ENCODE assay signal across 13 cellular contexts in the genomic region with DNA sequence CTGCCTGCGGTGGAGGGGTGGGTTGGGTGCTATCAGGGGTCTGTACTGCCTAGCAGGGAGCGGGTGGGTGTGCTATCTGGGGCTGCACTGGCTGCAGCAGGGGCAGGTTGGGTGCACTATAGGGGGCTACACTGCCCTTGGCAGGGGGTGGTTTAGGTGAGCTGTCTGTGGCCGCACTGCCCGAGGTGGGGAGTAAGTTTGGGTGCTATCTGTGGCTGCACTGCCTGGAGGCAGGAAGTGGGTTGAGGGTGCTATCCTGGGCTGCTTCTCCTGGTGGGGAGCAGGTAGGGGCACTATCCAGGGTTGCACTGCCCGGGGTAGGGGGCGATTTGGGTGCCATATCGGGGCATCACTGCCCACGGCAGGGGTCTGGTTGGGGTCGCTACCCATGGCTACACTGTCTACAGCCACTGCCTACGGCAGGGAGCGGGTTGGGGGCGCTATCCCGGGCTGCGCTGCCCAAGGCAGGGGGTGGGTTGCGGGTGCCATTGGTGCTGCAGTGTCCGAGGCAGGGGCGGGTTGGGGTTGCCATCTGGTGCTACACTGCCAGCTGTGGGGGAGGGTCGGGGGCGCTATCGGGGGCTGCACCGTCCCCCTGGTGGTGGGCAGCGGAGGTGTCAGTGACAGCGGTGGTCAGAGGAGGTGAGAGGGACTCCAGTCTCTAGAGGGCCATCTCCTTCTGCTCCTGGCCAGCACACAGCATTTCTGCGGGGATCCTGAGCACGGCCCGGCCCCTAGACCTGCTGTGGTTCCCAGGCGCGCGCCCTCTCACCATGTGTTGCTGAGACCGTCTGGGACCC. TPM values are rescaled to one million over a fixed set of nuclear protein-coding genes. Genes with fewer than 3 reads are reported as not detected.
DNase-seq lines count a peak whose midpoint lies in the region; ATAC-seq, FAIRE-seq and TF ChIP-seq lines count a peak whose summit lies in the region.
"Had no signal": no experiment of that assay in that cellular context is flagged by ENCODE, and none has a peak within 500 bp of the region (broad histone marks: within the 10 kb centered on the region; RNA-seq: fewer than 3 reads in every experiment).

No MANE protein-coding gene starts in this region.

- CTCF ChIA-PET in activated CD4-positive, alpha-beta memory T cell treated with anti-CD3 and anti-CD28 coated beads, Interleukin-2, amount 10 ng/mL, durations not matched to agents 7 days and 5 days (lab: Charles Lee): no interaction called here
- CTCF ChIA-PET in activated CD4-positive, alpha-beta memory T cell treated with anti-CD3 and anti-CD28 coated beads for 36 hours (lab: Charles Lee): no interaction called here
- CTCF ChIA-PET in H1 (lab: Charles Lee; ENCODE audit: partially characterized antibody): interaction anchor here (0.7 to 3.8 kb wide), 11 partner anchors 12 to 173 kb away, joined by 3 to 22 read pairs (median 6); no protein-coding TSS in a partner anchor

- H3K23me2 ChIP-seq in H1 (ENCODE audit: low read depth, low read length): peaks cover 20% of the 10 kb centered on the region

- no peak overlapping the region for H4K8ac ChIP-seq in H1 (ENCODE audit: extremely low read depth, insufficient read depth, low read length)

- no peak for TF ChIP-seq EP300 in H1 (IDR thresholded peaks at IDR 0.05; ENCODE audit: borderline replicate concordance in 1 of 2, low read depth in 2 of 2, low read length in 2 of 2)

- no peak overlapping the region for H3K18ac ChIP-seq in H1 (ENCODE audit: extremely low read depth, low read length)

- peaks cover 0 to 4% of the 10 kb centered on the region in 2 experiments for H4K20me1 ChIP-seq in H1 (replicated peaks in 1 of 2; ENCODE audit: control insufficient read depth in 1 of 2, insufficient read depth in 2 of 2, low read length in 2 of 2)

- peak in 1 of 2 experiments; percentile 33; a peak in 1 of 4 replicates for TF ChIP-seq RAD21 in H1 (IDR thresholded peaks at IDR 0.05 in 1 of 2, conservative IDR thresholded peaks at IDR 0.05 in 1 of 2; ENCODE audit: low read depth in 2 of 2, low read length in 2 of 2)

- no peak overlapping the region for H3K14ac ChIP-seq in H1 (ENCODE audit: insufficient read length)

- no peaks in the 10 kb centered on the region for H3K79me2 ChIP-seq in H1 (ENCODE audit: control insufficient read depth in 1 of 2, insufficient read depth in 2 of 2, low read length in 2 of 2)

- H3K4me1 Mint-ChIP-seq in activated CD4-positive, alpha-beta memory T cell treated with anti-CD3 and anti-CD28 coated beads, Interleukin-2, amount 10 ng/mL, durations not matched to agents 7 days and 5 days: peaks cover 61% of the 10 kb centered on the region
- peaks cover 42% of the 10 kb centered on the region for H3K4me1 Mint-ChIP-seq in activated CD4-positive, alpha-beta memory T cell treated with anti-CD3 and anti-CD28 coated beads for 36 hours (ENCODE audit: low read depth)
- H3K4me1 Mint-ChIP-seq in progenitor cell of endocrine pancreas (ENCODE audit: low read depth): peaks cover 10% of the 10 kb centered on the region

- 77% methylated on average over 25 of the region's 30 CpGs; no CpG with 5 or more reads in 1 of the 2 experiments for WGBS in H1 (ENCODE audit: extremely low coverage in 1 of 2, insufficient coverage in 1 of 2, insufficient read length in 1 of 2, insufficient replicate concordance in 2 of 2, low coverage in 1 of 2, low lambda C conversion rate in 2 of 2, missing lambda C conversion rate in 1 of 2), 2 experiments

- TF ChIP-seq POLR2A in H1 (IDR thresholded peaks at IDR 0.05; ENCODE audit: control extremely low read depth in 1 of 2, low read depth in 2 of 2, low read length in 2 of 2): no peak

- no peaks in the 10 kb centered on the region for H3K9me3 ChIP-seq in H1 (ENCODE audit: insufficient read depth in 2 of 2, low read depth in 1 of 2, low read length in 1 of 2)
- H3K9me3 ChIP-seq: breast epithelium had no signal

- peaks cover 0 to 29% (median 15%) of the 10 kb centered on the region in 4 experiments; a peak in 5 of 7 replicates for H3K4me1 ChIP-seq in H1 (replicated peaks in 1 of 4; ENCODE audit: control insufficient read depth in 3 of 4, insufficient read depth in 4 of 4, low read length in 3 of 4)

- H2BK12ac ChIP-seq in H1 (ENCODE audit: low read depth, low read length): 0 out of 2 replicates have a peak overlapping the region, but pooled peaks have one; percentile 39

- POLR2A ChIA-PET in activated CD4-positive, alpha-beta memory T cell treated with anti-CD3 and anti-CD28 coated beads, Interleukin-2, amount 10 ng/mL, durations not matched to agents 7 days and 5 days (lab: Charles Lee): no interaction called here
- POLR2A ChIA-PET in activated CD4-positive, alpha-beta memory T cell treated with anti-CD3 and anti-CD28 coated beads for 36 hours (lab: Charles Lee): no interaction called here
- POLR2A ChIA-PET in H1 (lab: Charles Lee; ENCODE audit: partially characterized antibody): no interaction called here

- no peak overlapping the region for H3K4ac ChIP-seq in H1 (replicated peaks; ENCODE audit: insufficient read length, low read depth, low read length)

- H3K36me3 Mint-ChIP-seq in activated CD4-positive, alpha-beta memory T cell treated with anti-CD3 and anti-CD28 coated beads, Interleukin-2, amount 10 ng/mL, durations not matched to agents 7 days and 5 days (ENCODE audit: low read depth): no peaks in the 10 kb centered on the region
- no peaks in the 10 kb centered on the region for H3K36me3 Mint-ChIP-seq in activated CD4-positive, alpha-beta memory T cell treated with anti-CD3 and anti-CD28 coated beads for 36 hours
- no peaks in the 10 kb centered on the region for H3K36me3 Mint-ChIP-seq in progenitor cell of endocrine pancreas (ENCODE audit: insufficient read depth)

- no peak overlapping the region; a peak in 1 of 4 replicates for H3K4me2 ChIP-seq in H1 (ENCODE audit: insufficient read depth in 1 of 2, low read depth in 2 of 2, low read length in 2 of 2)

- H2BK15ac ChIP-seq in H1 (ENCODE audit: low read length): no peak overlapping the region

- H3K27ac Mint-ChIP-seq in activated CD4-positive, alpha-beta memory T cell treated with anti-CD3 and anti-CD28 coated beads, Interleukin-2, amount 10 ng/mL, durations not matched to agents 7 days and 5 days: peak overlapping the region; percentile 26
- no peak overlapping the region for H3K27ac Mint-ChIP-seq in activated CD4-positive, alpha-beta memory T cell treated with anti-CD3 and anti-CD28 coated beads for 36 hours
- no peak overlapping the region for H3K27ac Mint-ChIP-seq in progenitor cell of endocrine pancreas

- peak; percentile 37 for DNase-seq in activated CD4-positive, alpha-beta memory T cell treated with anti-CD3 and anti-CD28 coated beads, Interleukin-2, amount 10 ng/mL, durations not matched to agents 7 days and 5 days
- no peak for DNase-seq in activated CD4-positive, alpha-beta memory T cell treated with anti-CD3 and anti-CD28 coated beads for 36 hours
- DNase-seq in LNCaP clone FGC (ENCODE audit: low read depth) (no peak), H1 (ENCODE audit: low read depth in 1 of 2, low spot score in 2 of 2) (peak in 1 of 2 experiments; percentile 76), progenitor cell of endocrine pancreas (ENCODE audit: low spot score, unreplicated experiment) (no peak), kidney tubule cell (ENCODE audit: low spot score) (no peak)
- DNase-seq: GOT3, kidney, NCI-H1436 had no signal

- peaks cover 19 to 47% (median 41%) of the 10 kb centered on the region in 4 experiments for H3K27me3 ChIP-seq in H1 (replicated peaks in 1 of 4; ENCODE audit: control insufficient read depth in 3 of 4, extremely low read depth in 1 of 4, insufficient read depth in 3 of 4, low read length in 3 of 4)

- TF ChIP-seq CTCF in LNCaP clone FGC (IDR thresholded peaks at IDR 0.05; ENCODE audit: control insufficient read depth, extremely low read depth, insufficient read depth): no peak
- TF ChIP-seq CTCF in H1 (IDR thresholded peaks at IDR 0.05; ENCODE audit: control extremely low read depth in 1 of 3, insufficient read depth in 1 of 3, low read depth in 1 of 3, low read length in 3 of 3): peak; percentile 70 to 80 (median 77)
- TF ChIP-seq CTCF in progenitor cell of endocrine pancreas (IDR thresholded peaks at IDR 0.05; ENCODE audit: unreplicated experiment): no peak

- H3K4me3 ChIP-seq in LNCaP clone FGC (ENCODE audit: low read depth, low read length): peak overlapping the region; percentile 68
- no peak overlapping the region for H3K4me3 ChIP-seq in H1 (ENCODE audit: extremely low read depth in 1 of 4, insufficient read depth in 2 of 4, low read depth in 3 of 4, low read length in 4 of 4)
- H3K4me3 ChIP-seq: breast epithelium had no signal

- no peak overlapping the region for H3K9ac ChIP-seq in H1 (replicated peaks in 1 of 4; ENCODE audit: extremely low read depth in 1 of 4, low read depth in 3 of 4, low read length in 3 of 4)

- no peak overlapping the region for H2AFZ ChIP-seq in H1 (ENCODE audit: low read length)

- H3K4me3 Mint-ChIP-seq in activated CD4-positive, alpha-beta memory T cell treated with anti-CD3 and anti-CD28 coated beads, Interleukin-2, amount 10 ng/mL, durations not matched to agents 7 days and 5 days: peak overlapping the region; percentile 10
- H3K4me3 Mint-ChIP-seq in activated CD4-positive, alpha-beta memory T cell treated with anti-CD3 and anti-CD28 coated beads for 36 hours: no peak overlapping the region
- peak overlapping the region; percentile 31 for H3K4me3 Mint-ChIP-seq in progenitor cell of endocrine pancreas (ENCODE audit: low read depth)

- intact Hi-C loops in activated CD4-positive, alpha-beta memory T cell treated with anti-CD3 and anti-CD28 coated beads for 36 hours (cut with micrococcal nuclease): loop anchor here (2.0 kb wide), 3 partner anchors 63 to 267 kb away; no protein-coding TSS in a partner anchor

- H2BK120ac ChIP-seq in H1 (replicated peaks; ENCODE audit: low read depth, low read length): no peak overlapping the region

- H4K91ac ChIP-seq in H1 (replicated peaks; ENCODE audit: insufficient read length, low read length): no peak overlapping the region

- no peak overlapping the region for H3K23ac ChIP-seq in H1 (ENCODE audit: insufficient read length)

- no peaks in the 10 kb centered on the region for H3K36me3 ChIP-seq in H1 (ENCODE audit: control insufficient read depth in 2 of 4, insufficient read depth in 4 of 4, low read length in 3 of 4)
- H3K36me3 ChIP-seq: breast epithelium had no signal

- no peaks in the 10 kb centered on the region for H3K9me3 Mint-ChIP-seq in activated CD4-positive, alpha-beta memory T cell treated with anti-CD3 and anti-CD28 coated beads, Interleukin-2, amount 10 ng/mL, durations not matched to agents 7 days and 5 days
- H3K9me3 Mint-ChIP-seq in activated CD4-positive, alpha-beta memory T cell treated with anti-CD3 and anti-CD28 coated beads for 36 hours: no peaks in the 10 kb centered on the region
- H3K9me3 Mint-ChIP-seq in progenitor cell of endocrine pancreas (ENCODE audit: low read depth): no peaks in the 10 kb centered on the region

- H2BK5ac ChIP-seq in H1 (ENCODE audit: low read depth, low read length): no peak overlapping the region

- no peak overlapping the region for H3K27ac ChIP-seq in H1 (ENCODE audit: low read depth, low read length)
- H3K27ac ChIP-seq: breast epithelium had no signal

- H2BK20ac ChIP-seq in H1 (ENCODE audit: low read length): no peak overlapping the region

- H3K27me3 Mint-ChIP-seq in activated CD4-positive, alpha-beta memory T cell treated with anti-CD3 and anti-CD28 coated beads, Interleukin-2, amount 10 ng/mL, durations not matched to agents 7 days and 5 days: peaks cover 15% of the 10 kb centered on the region
- peaks cover 6% of the 10 kb centered on the region for H3K27me3 Mint-ChIP-seq in activated CD4-positive, alpha-beta memory T cell treated with anti-CD3 and anti-CD28 coated beads for 36 hours
- H3K27me3 Mint-ChIP-seq in progenitor cell of endocrine pancreas: peaks cover 40% of the 10 kb centered on the region

- FAIRE-seq in H1 (lab: Jason Lieb, UNC): no peak
- FAIRE-seq: kidney had no signal

- no peak for ATAC-seq in HG02571 (IDR thresholded peaks at IDR 0.05; ENCODE audit: unreplicated experiment)
- no peak for ATAC-seq in GM21619 (IDR thresholded peaks at IDR 0.05; ENCODE audit: unreplicated experiment)

- no peaks in the 10 kb centered on the region for H3K79me1 ChIP-seq in H1 (ENCODE audit: low read depth, low read length)

- H3K56ac ChIP-seq in H1 (replicated peaks; ENCODE audit: insufficient read length, low read depth, low read length): no peak overlapping the region

- no peak overlapping the region for H2AK5ac ChIP-seq in H1 (ENCODE audit: low read depth, low read length)

- no peak overlapping the region for H4K5ac ChIP-seq in H1 (ENCODE audit: insufficient read length, low read depth, low read length)

RNA-seq across cellular contexts. Expression of a gene that starts 1.3 kb away (rescaled TPM):
- total RNA-seq in activated CD4-positive, alpha-beta memory T cell treated with anti-CD3 and anti-CD28 coated beads, Interleukin-2, amount 10 ng/mL, durations not matched to agents 7 days and 5 days: 1 to 10 TPM; 2.0 to 2.8 TPM
- under 1 TPM; 0.52 to 0.53 TPM for total RNA-seq in activated CD4-positive, alpha-beta memory T cell treated with anti-CD3 and anti-CD28 coated beads for 36 hours
- 0.19 TPM in 1 of 2 replicates, not detected in the other for total RNA-seq in H1 (2021; fragmentation: NEBNext Ultra II Directional; extraction: Animal tissue kit (Norgen Biotek cat#: 25700))
- 0.05 and 0.15 TPM in 2 replicates for polyA plus RNA-seq in H1 (2011; rRNA removed)
- polyA plus RNA-seq in H1 (2011; cell fraction: cytosol; rRNA removed): 0.23 TPM
- polyA plus RNA-seq in H1 (2011; cell fraction: nucleus; rRNA removed): 0.16 TPM
- 0.27 to 0.29 TPM (median 0.29 TPM) in 3 of 4 replicates, not detected in the other for polyA plus RNA-seq in H1 (2012, experiment 1 of 2)
- polyA plus RNA-seq in H1 (2012, experiment 2 of 2): not detected
- polyA plus RNA-seq in H1 (2013, experiment 1 of 2): 0.12 TPM
- 0.07 TPM for polyA plus RNA-seq in H1 (2013, experiment 2 of 2)
- 0.16 and 0.24 TPM in 2 replicates for polyA minus RNA-seq in H1 (2011; rRNA and poly(A)+ RNA removed)
- polyA minus RNA-seq in H1 (2011; cell fraction: cytosol; rRNA and poly(A)+ RNA removed): not detected
- polyA minus RNA-seq in H1 (2011; cell fraction: nucleus; rRNA and poly(A)+ RNA removed): not detected
- total RNA-seq in progenitor cell of endocrine pancreas: 1.0 TPM in 2 replicates
- total RNA-seq: kidney had no signal

RNA-seq across cellular contexts. Expression of a gene that starts 47.1 kb away (rescaled TPM):
- not detected for total RNA-seq in activated CD4-positive, alpha-beta memory T cell treated with anti-CD3 and anti-CD28 coated beads, Interleukin-2, amount 10 ng/mL, durations not matched to agents 7 days and 5 days
- not detected for total RNA-seq in activated CD4-positive, alpha-beta memory T cell treated with anti-CD3 and anti-CD28 coated beads for 36 hours
- total RNA-seq in H1 (2021; fragmentation: NEBNext Ultra II Directional; extraction: Animal tissue kit (Norgen Biotek cat#: 25700)): not detected in 2 replicates
- polyA plus RNA-seq in H1 (2011; rRNA removed): 0.25 and 0.50 TPM in 2 replicates
- 0.25 TPM for polyA plus RNA-seq in H1 (2011; cell fraction: cytosol; rRNA removed)
- 0.51 TPM for polyA plus RNA-seq in H1 (2011; cell fraction: nucleus; rRNA removed)
- polyA plus RNA-seq in H1 (2012, experiment 1 of 2): 0.26 to 0.69 TPM (median 0.31 TPM) in 4 replicates
- polyA plus RNA-seq in H1 (2012, experiment 2 of 2): 0.24 TPM
- polyA plus RNA-seq in H1 (2013, experiment 1 of 2): 0.26 TPM
- polyA plus RNA-seq in H1 (2013, experiment 2 of 2): 0.35 TPM
- polyA minus RNA-seq in H1 (2011; rRNA and poly(A)+ RNA removed): 0.19 and 0.73 TPM in 2 replicates
- polyA minus RNA-seq in H1 (2011; cell fraction: cytosol; rRNA and poly(A)+ RNA removed): not detected
- 0.50 TPM for polyA minus RNA-seq in H1 (2011; cell fraction: nucleus; rRNA and poly(A)+ RNA removed)
- total RNA-seq in progenitor cell of endocrine pancreas: 13.2 and 13.9 TPM in 2 replicates
- total RNA-seq: breast epithelium, G401, kidney had no signal

RNA-seq across cellular contexts. Expression of a gene that starts 49.0 kb away (rescaled TPM):
- total RNA-seq in activated CD4-positive, alpha-beta memory T cell treated with anti-CD3 and anti-CD28 coated beads, Interleukin-2, amount 10 ng/mL, durations not matched to agents 7 days and 5 days: not detected
- total RNA-seq in activated CD4-positive, alpha-beta memory T cell treated with anti-CD3 and anti-CD28 coated beads for 36 hours: not detected
- not detected in 2 replicates for total RNA-seq in H1 (2021; fragmentation: NEBNext Ultra II Directional; extraction: Animal tissue kit (Norgen Biotek cat#: 25700))
- polyA plus RNA-seq in H1 (2011; rRNA removed): 0.06 and 0.17 TPM in 2 replicates
- 0.10 TPM for polyA plus RNA-seq in H1 (2011; cell fraction: cytosol; rRNA removed)
- polyA plus RNA-seq in H1 (2011; cell fraction: nucleus; rRNA removed): 0.24 TPM
- 0.15 TPM in 2 of 4 replicates, not detected in the others for polyA plus RNA-seq in H1 (2012, experiment 1 of 2)
- polyA plus RNA-seq in H1 (2012, experiment 2 of 2): not detected
- 0.10 TPM for polyA plus RNA-seq in H1 (2013, experiment 1 of 2)
- 0.02 TPM for polyA plus RNA-seq in H1 (2013, experiment 2 of 2)
- 0.71 and 0.82 TPM in 2 replicates for polyA minus RNA-seq in H1 (2011; rRNA and poly(A)+ RNA removed)
- polyA minus RNA-seq in H1 (2011; cell fraction: cytosol; rRNA and poly(A)+ RNA removed): not detected
- 0.40 TPM for polyA minus RNA-seq in H1 (2011; cell fraction: nucleus; rRNA and poly(A)+ RNA removed)
- total RNA-seq in progenitor cell of endocrine pancreas: not detected in 2 replicates
- total RNA-seq: G401 had no signal

Comparison
In these comparisons a context has a peak if more than half of its experiments do, and no peak if none do; other contexts are left out.
1. CTCF ChIP-seq: peak in H1 (3 of 3); none in LNCaP clone FGC (single experiment) and progenitor cell of endocrine pancreas (single experiment).
2. RNA of a gene that starts 47.1 kb away (total RNA-seq): 13.2 to 13.9 TPM in progenitor cell of endocrine pancreas; not detected in activated CD4-positive, alpha-beta memory T cell treated with anti-CD3 and anti-CD28 coated beads, Interleukin-2, amount 10 ng/mL, durations not matched to agents 7 days and 5 days, not detected in activated CD4-positive, alpha-beta memory T cell treated with anti-CD3 and anti-CD28 coated beads for 36 hours and not detected in H1; every median in the first group is over 10 times any median in the second.